ENCODE assay signal across 8 cellular contexts in the genomic region with DNA sequence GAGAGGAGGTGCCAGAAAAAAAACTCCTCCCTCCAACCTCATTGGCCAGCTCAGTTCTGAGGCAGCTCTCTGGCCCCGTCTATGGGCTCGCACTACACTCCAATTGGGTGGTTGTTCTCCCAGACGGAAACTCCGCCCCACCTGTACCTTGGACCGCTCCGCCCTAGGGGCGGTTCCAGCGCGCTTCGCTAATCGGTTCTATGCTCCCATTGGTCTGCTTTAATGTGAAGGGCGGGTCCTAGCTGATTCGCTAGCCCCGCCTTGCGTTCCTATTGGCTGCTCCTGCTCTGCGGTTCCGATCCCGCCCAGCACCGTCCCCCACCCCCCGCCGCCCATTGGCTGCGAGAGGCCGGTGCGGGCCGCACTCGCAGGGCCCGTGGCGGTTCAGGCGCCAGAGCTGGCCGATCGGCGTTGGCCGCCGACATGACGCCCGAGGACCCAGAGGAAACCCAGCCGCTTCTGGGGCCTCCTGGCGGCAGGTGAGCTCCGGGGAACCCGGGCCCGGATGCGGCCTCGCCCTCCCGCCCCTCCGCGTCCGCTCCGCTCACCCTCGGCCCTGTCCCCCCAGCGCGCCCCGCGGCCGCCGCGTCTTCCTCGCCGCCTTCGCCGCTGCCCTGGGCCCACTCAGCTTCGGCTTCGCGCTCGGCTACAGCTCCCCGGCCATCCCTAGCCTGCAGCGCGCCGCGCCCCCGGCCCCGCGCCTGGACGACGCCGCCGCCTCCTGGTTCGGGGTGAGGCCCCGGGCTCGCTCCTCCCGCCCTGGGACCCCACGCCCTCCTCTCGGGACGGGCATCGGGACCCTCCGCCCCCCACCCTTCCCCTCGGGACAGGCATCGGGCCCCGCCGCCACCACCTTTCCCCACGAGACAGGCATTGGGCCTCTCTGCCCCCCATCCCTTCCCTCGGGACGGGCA. TPM values are rescaled to one million over a fixed set of nuclear protein-coding genes. Genes with fewer than 3 reads are reported as not detected.
DNase-seq lines count a peak whose midpoint lies in the region; ATAC-seq and TF ChIP-seq lines count a peak whose summit lies in the region.

Gene SLC2A8, plus strand, starts transcription at position 362 of the 914 bp plus-strand sequence. Its CDS starts 62 bp downstream, at position 424.

- no peak within 1 kb of the TSS for H3K27ac Mint-ChIP-seq in activated T-helper 1 cell treated with anti-CD3 and anti-CD28 coated beads, Interleukin-12 subunit alpha, Interleukin-12 subunit beta, Interleukin-2, Interleukin-4 antibody, amounts not matched to agents 30 ng/mL and 10 ng/mL and 1 ng/mL, durations not matched to agents 14 hours and 24 hours and 36 hours

- H3K27ac ChIP-seq in esophagus squamous epithelium (peak within 1 kb of the TSS; percentile 86 to 96 (median 90)), muscle layer of duodenum (ENCODE audit: low read length) (no peak within 1 kb of the TSS)

- H3K9me3 ChIP-seq in esophagus squamous epithelium (no peaks in the 10 kb centered on the region), muscle layer of duodenum (ENCODE audit: control insufficient read depth in 1 of 2, low read length in 2 of 2) (no peaks in the 10 kb centered on the region)

- H3K27me3 Mint-ChIP-seq in activated T-helper 1 cell treated with anti-CD3 and anti-CD28 coated beads, Interleukin-12 subunit alpha, Interleukin-12 subunit beta, Interleukin-2, Interleukin-4 antibody, amounts not matched to agents 30 ng/mL and 10 ng/mL and 1 ng/mL, durations not matched to agents 14 hours and 24 hours and 36 hours (ENCODE audit: insufficient read depth) = peaks cover 55% of the 10 kb centered on the region

- peak in 5 of 6 experiments; percentile 26 to 48 (median 32) for TF ChIP-seq CTCF in esophagus squamous epithelium (IDR thresholded peaks at IDR 0.05)

- TF ChIP-seq POLR2A in esophagus squamous epithelium (IDR thresholded peaks at IDR 0.05) = peak in 3 of 4 donors; percentile 10 to 82 (median 80)

- DNase-seq in DMS 273 treated with DMSO at 0.1 percent for 48 hours (lab: John Stamatoyannopoulos, UW) = peak; percentile 99
- DNase-seq in HuH-7.5 (ENCODE audit: low spot score) = peak; percentile 87
- DNase-seq in activated T-helper 1 cell treated with anti-CD3 and anti-CD28 coated beads, Interleukin-12 subunit alpha, Interleukin-12 subunit beta, Interleukin-2, Interleukin-4 antibody, amounts not matched to agents 30 ng/mL and 10 ng/mL and 1 ng/mL, durations not matched to agents 14 hours and 24 hours and 36 hours (ENCODE audit: low spot score) = peak; percentile 96
- DNase-seq in esophagus squamous epithelium (lab: John Stamatoyannopoulos, UW) = peak; percentile 84
- DNase-seq in stimulated activated CD8-positive, alpha-beta memory T cell treated with anti-CD3 and anti-CD28 coated beads, Interleukin-7, amount 100 ng/mL, for 24 hours (ENCODE audit: low read depth) = peak; percentile 80

- 1 to 2% methylated on average over 12 to 27 of the region's 92 CpGs for WGBS in esophagus squamous epithelium, 2 donors

- H3K4me1 Mint-ChIP-seq in activated T-helper 1 cell treated with anti-CD3 and anti-CD28 coated beads, Interleukin-12 subunit alpha, Interleukin-12 subunit beta, Interleukin-2, Interleukin-4 antibody, amounts not matched to agents 30 ng/mL and 10 ng/mL and 1 ng/mL, durations not matched to agents 14 hours and 24 hours and 36 hours (ENCODE audit: low read depth) = peaks cover 18% of the 10 kb centered on the region

- H3K4me3 Mint-ChIP-seq in activated T-helper 1 cell treated with anti-CD3 and anti-CD28 coated beads, Interleukin-12 subunit alpha, Interleukin-12 subunit beta, Interleukin-2, Interleukin-4 antibody, amounts not matched to agents 30 ng/mL and 10 ng/mL and 1 ng/mL, durations not matched to agents 14 hours and 24 hours and 36 hours = peak within 1 kb of the TSS; percentile 79

- peak; percentile 95 for ATAC-seq in GM21528 (IDR thresholded peaks at IDR 0.05; ENCODE audit: low FRiP score, unreplicated experiment)

- H3K4me1 ChIP-seq in esophagus squamous epithelium (peaks cover 14 to 29% (median 18%) of the 10 kb centered on the region in 3 donors), muscle layer of duodenum (ENCODE audit: control insufficient read depth in 1 of 2, insufficient read depth in 2 of 2, low read length in 2 of 2) (peaks cover 0 to 21% of the 10 kb centered on the region in 2 donors)

- H3K36me3 ChIP-seq in esophagus squamous epithelium = peaks cover 0 to 23% (median 6%) of the 10 kb centered on the region in 3 donors
- H3K36me3 ChIP-seq in muscle layer of duodenum (ENCODE audit: control insufficient read depth in 1 of 2, insufficient read depth in 2 of 2, low read length in 2 of 2) = peaks cover 9 to 16% of the 10 kb centered on the region in 2 donors

- intact Hi-C loops in activated T-helper 1 cell treated with anti-CD3 and anti-CD28 coated beads, Interleukin-12 subunit alpha, Interleukin-12 subunit beta, Interleukin-2, Interleukin-4 antibody, amounts not matched to agents 30 ng/mL and 10 ng/mL and 1 ng/mL, durations not matched to agents 14 hours and 24 hours and 36 hours (cut with micrococcal nuclease) = loop anchor here (1.0 to 10.0 kb wide), 8 partner anchors 9 to 485 kb away; partner anchors contain the start of genes LRSAM1, RALGPS1, RPL12 and ZNF79
- intact Hi-C loops in esophagus squamous epithelium (cut with DNase I) = loop anchor here (10.0 kb wide), 1 partner anchor 172 kb away; no protein-coding TSS in a partner anchor

- H3K36me3 Mint-ChIP-seq in activated T-helper 1 cell treated with anti-CD3 and anti-CD28 coated beads, Interleukin-12 subunit alpha, Interleukin-12 subunit beta, Interleukin-2, Interleukin-4 antibody, amounts not matched to agents 30 ng/mL and 10 ng/mL and 1 ng/mL, durations not matched to agents 14 hours and 24 hours and 36 hours (ENCODE audit: low read depth) = no peaks in the 10 kb centered on the region

- H3K4me3 ChIP-seq in esophagus squamous epithelium (peak within 1 kb of the TSS; percentile 80 to 98 (median 84)), muscle layer of duodenum (ENCODE audit: low read depth in 1 of 2, low read length in 2 of 2) (peak within 1 kb of the TSS; percentile 69 to 86)

- H3K27me3 ChIP-seq in esophagus squamous epithelium (no peaks in the 10 kb centered on the region), muscle layer of duodenum (ENCODE audit: low read depth, low read length) (no peaks in the 10 kb centered on the region)

- H3K9me3 Mint-ChIP-seq in activated T-helper 1 cell treated with anti-CD3 and anti-CD28 coated beads, Interleukin-12 subunit alpha, Interleukin-12 subunit beta, Interleukin-2, Interleukin-4 antibody, amounts not matched to agents 30 ng/mL and 10 ng/mL and 1 ng/mL, durations not matched to agents 14 hours and 24 hours and 36 hours = no peaks in the 10 kb centered on the region

TF ChIP-seq in PFSK-1, 5 proteins besides CTCF, POLR2A, EP300 and RAD21:
- TF ChIP-seq REST (IDR thresholded peaks at IDR 0.05; ENCODE audit: insufficient read depth in 1 of 2, low read depth in 2 of 2, low read length in 2 of 2) (no peak), POLR2AphosphoS5 (IDR thresholded peaks at IDR 0.05; ENCODE audit: low read depth, low read length) (peak; percentile 60), TAF1 (IDR thresholded peaks at IDR 0.05; ENCODE audit: borderline replicate concordance, insufficient read depth, low read length) (peak; percentile 81; the same call in 1 of the 2 replicates), SIN3A (IDR thresholded peaks at IDR 0.05; ENCODE audit: borderline replicate concordance, insufficient read depth, low read length) (no peak), FOXP2 (optimal IDR thresholded peaks at IDR 0.05; ENCODE audit: borderline replicate concordance, extremely low read depth, extremely low read length, insufficient read depth) (no peak)

RNA-seq across cellular contexts. Expression of gene SLC2A8, which starts in this region (rescaled TPM):
- 35.7 TPM for polyA plus RNA-seq in PFSK-1 (2012; ENCODE audit: insufficient read length, low read depth)
- 10.4 and 11.6 TPM in 2 replicates for total RNA-seq in activated T-helper 1 cell treated with anti-CD3 and anti-CD28 coated beads, Interleukin-12 subunit alpha, Interleukin-12 subunit beta, Interleukin-2, Interleukin-4 antibody, amounts not matched to agents 30 ng/mL and 10 ng/mL and 1 ng/mL, durations not matched to agents 14 hours and 24 hours and 36 hours
- total RNA-seq in esophagus squamous epithelium = 10 to 100 TPM in 3 of 4 donors, 1 to 10 TPM in 1; 6.2 to 28.3 (median 16.7) TPM
